In the genomic region with DNA sequence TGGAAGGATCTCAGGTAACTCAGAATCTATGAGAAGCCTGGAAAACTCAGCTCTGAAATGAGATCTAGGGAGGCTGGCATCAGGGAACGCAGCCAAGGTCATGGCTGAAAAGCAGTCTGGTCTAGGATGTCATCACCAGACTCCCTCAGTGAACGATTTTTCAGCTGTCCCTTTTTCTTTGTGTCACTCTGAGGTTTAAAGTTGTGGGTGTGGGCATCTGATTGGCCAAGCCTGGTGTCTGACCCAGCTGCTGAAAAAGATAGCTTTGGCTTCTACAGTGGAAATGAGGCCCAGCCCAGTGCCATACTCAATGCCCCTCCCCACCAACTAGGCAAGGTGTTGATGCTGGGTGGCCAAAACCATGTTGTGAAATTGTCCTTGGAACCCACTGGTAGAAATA, we compare ENCODE assay signal across 13 cellular contexts. TPM values are rescaled to one million over a fixed set of nuclear protein-coding genes. Genes with fewer than 3 reads are reported as not detected.
A peak's percentile ranks its signal among the peaks of the same experiment; 100 is the strongest.
DNase-seq lines count a peak whose midpoint lies in the region; ATAC-seq, FAIRE-seq and TF ChIP-seq lines count a peak whose summit lies in the region.
"Had no signal": no experiment of that assay in that cellular context is flagged by ENCODE, and none has a peak within 500 bp of the region (broad histone marks: within the 10 kb centered on the region; RNA-seq: fewer than 3 reads in every experiment).

No MANE protein-coding gene starts in this region.

- no peaks in the 10 kb centered on the region for H3K27me3 Mint-ChIP-seq in Caco-2 (ENCODE audit: insufficient read depth, unreplicated experiment)
- no peaks in the 10 kb centered on the region for H3K27me3 Mint-ChIP-seq in nephron progenitor cell (ENCODE audit: low read depth, poor library complexity)
- H3K27me3 Mint-ChIP-seq in type B pancreatic cell: no peaks in the 10 kb centered on the region
- H3K27me3 Mint-ChIP-seq: B cell; CD4-positive, CD25-positive, alpha-beta regulatory T cell had no signal

- H3K27ac ChIP-seq in A549: peak overlapping the region; percentile 2 to 40; a peak in 3 of 6 replicates
- H3K27ac ChIP-seq in adrenal gland: peak overlapping the region in 4 of 5 donors; percentile 24 to 62 (median 53)
- H3K27ac ChIP-seq: KMS-11 had no signal

- FAIRE-seq in A549 (lab: Jason Lieb, UNC): no peak

- TF ChIP-seq POLR2A in A549 (IDR thresholded peaks at IDR 0.05; ENCODE audit: low read length): no peak
- no peak for TF ChIP-seq POLR2A in adrenal gland (IDR thresholded peaks at IDR 0.05)

- H3K9me3 ChIP-seq in A549 (no peaks in the 10 kb centered on the region), Caco-2 (no peaks in the 10 kb centered on the region), adrenal gland (replicated peaks in 1 of 3) (no peaks in the 10 kb centered on the region)
- H3K9me3 ChIP-seq: MG63 had no signal

- H3K4me3 Mint-ChIP-seq in Caco-2 (ENCODE audit: unreplicated experiment) (no peak overlapping the region), nephron progenitor cell (no peak overlapping the region), type B pancreatic cell (no peak overlapping the region)
- H3K4me3 Mint-ChIP-seq: B cell; CD4-positive, CD25-positive, alpha-beta regulatory T cell had no signal

- no peaks in the 10 kb centered on the region for H3K27me3 ChIP-seq in Caco-2 (replicated peaks; ENCODE audit: control insufficient read depth, insufficient read depth, low read length)
- H3K27me3 ChIP-seq in adrenal gland: no peaks in the 10 kb centered on the region
- H3K27me3 ChIP-seq: MG63 had no signal

- TF ChIP-seq EP300 in A549 (IDR thresholded peaks at IDR 0.05): no peak

- peak overlapping the region; percentile 25 for H3K27ac Mint-ChIP-seq in Caco-2 (ENCODE audit: unreplicated experiment)
- H3K27ac Mint-ChIP-seq in nephron progenitor cell: peak overlapping the region; percentile 45
- H3K27ac Mint-ChIP-seq in type B pancreatic cell: no peak overlapping the region
- H3K27ac Mint-ChIP-seq: B cell; CD4-positive, CD25-positive, alpha-beta regulatory T cell had no signal

- CTCF ChIA-PET in A549 (lab: Yijun Ruan, JAX) (interaction anchor here (0.7 to 2.8 kb wide), 10 partner anchors 9 to 118 kb away, joined by 3 to 11 read pairs (median 4); a partner anchor contains a TSS), Caco-2 (lab: Charles Lee) (no interaction called here)

- H3K4me3 ChIP-seq in A549 (no peak overlapping the region), Caco-2 (ENCODE audit: low read depth, low read length) (no peak overlapping the region), adrenal gland (no peak overlapping the region)
- H3K4me3 ChIP-seq: MG63 had no signal

- WGBS in A549 (ENCODE audit: missing lambda C conversion rate): 84% methylated on average over 2 of the region's 2 CpGs
- 19 to 40% (median 36%) methylated on average over 2 of the region's 2 CpGs for WGBS in adrenal gland, 4 donors

- H3K9me3 Mint-ChIP-seq in Caco-2 (ENCODE audit: unreplicated experiment) (no peaks in the 10 kb centered on the region), nephron progenitor cell (peaks cover 4% of the 10 kb centered on the region), type B pancreatic cell (no peaks in the 10 kb centered on the region)
- H3K9me3 Mint-ChIP-seq: CD4-positive, CD25-positive, alpha-beta regulatory T cell had no signal

- TF ChIP-seq RAD21 in A549 (conservative IDR thresholded peaks at IDR 0.05 in 1 of 2, IDR thresholded peaks at IDR 0.05 in 1 of 2): no peak

- intact Hi-C loops in Caco-2 (cut with micrococcal nuclease; ENCODE audit: unreplicated experiment) (no loop called here), adrenal gland (cut with DNase I) (no loop called here)

- peaks cover 36% of the 10 kb centered on the region for H3K4me1 ChIP-seq in A549
- H3K4me1 ChIP-seq in Caco-2: peaks cover 13% of the 10 kb centered on the region
- peaks cover 11 to 13% of the 10 kb centered on the region in 2 donors for H3K4me1 ChIP-seq in adrenal gland (replicated peaks in 1 of 2)

- DNase-seq in A549 (ENCODE audit: low read depth in 1 of 2, low spot score in 1 of 2): no peak
- no peak for DNase-seq in Caco-2
- DNase-seq in adrenal gland: peak; percentile 63 to 85 (median 77)
- DNase-seq in nephron progenitor cell: no peak
- DNase-seq in central memory CD4-positive, alpha-beta T cell: no peak
- no peak for DNase-seq in NCI-H187 (lab: John Stamatoyannopoulos, UW)
- no peak for DNase-seq in type B pancreatic cell (ENCODE audit: extremely low spot score, unreplicated experiment)
- DNase-seq: CD4-positive, CD25-positive, alpha-beta regulatory T cell; GOT3; NCI-H1694 treated with DMSO at 0.1 percent for 48 hours had no signal

- TF ChIP-seq CTCF in A549 (IDR thresholded peaks at IDR 0.05) (no peak), Caco-2 (IDR thresholded peaks at IDR 0.05; ENCODE audit: insufficient read depth in 1 of 2, low read depth in 1 of 2, low read length in 1 of 2, severe bottlenecking in 1 of 2, unreplicated experiment in 1 of 2) (no peak), adrenal gland (IDR thresholded peaks at IDR 0.05) (no peak), nephron progenitor cell (IDR thresholded peaks at IDR 0.05) (no peak), type B pancreatic cell (conservative IDR thresholded peaks at IDR 0.05) (no peak)

- H3K36me3 ChIP-seq in Caco-2 (ENCODE audit: control insufficient read depth, insufficient read depth, low read length) (peaks cover 18% of the 10 kb centered on the region), adrenal gland (replicated peaks in 1 of 2) (peaks cover 0 to 15% of the 10 kb centered on the region in 2 donors)

- POLR2A ChIA-PET in A549 (lab: Yijun Ruan, JAX): no interaction called here
- POLR2A ChIA-PET in Caco-2 (lab: Charles Lee): interaction anchor here (0.8 to 1.2 kb wide), 2 partner anchors 9 to 17 kb away, joined by 3 read pairs; no protein-coding TSS in a partner anchor

- H3K36me3 Mint-ChIP-seq in Caco-2 (ENCODE audit: insufficient read depth, unreplicated experiment): peaks cover 90% of the 10 kb centered on the region
- H3K36me3 Mint-ChIP-seq in nephron progenitor cell (ENCODE audit: low read depth): peaks cover 51% of the 10 kb centered on the region
- peaks cover 20% of the 10 kb centered on the region for H3K36me3 Mint-ChIP-seq in type B pancreatic cell

- H3K4me1 Mint-ChIP-seq in Caco-2 (ENCODE audit: low read depth, unreplicated experiment) (peaks cover 14% of the 10 kb centered on the region), nephron progenitor cell (peaks cover 5% of the 10 kb centered on the region), type B pancreatic cell (ENCODE audit: unreplicated experiment) (no peaks in the 10 kb centered on the region)
- H3K4me1 Mint-ChIP-seq: B cell had no signal

- H3K4me2 ChIP-seq in A549: no peak overlapping the region
- H3K4me2 ChIP-seq: KMS-11 had no signal

- BruUV-seq in Caco-2 (replicated peaks; lab: Mats Ljungman, UMichigan): no TSS peak

- ATAC-seq in A549: no peak

TF ChIP-seq in A549, 52 proteins besides CTCF, POLR2A, EP300 and RAD21:
- TF ChIP-seq RNF2 (IDR thresholded peaks at IDR 0.05; ENCODE audit: borderline replicate concordance, low read depth): no peak
- TF ChIP-seq, protein P1, sequence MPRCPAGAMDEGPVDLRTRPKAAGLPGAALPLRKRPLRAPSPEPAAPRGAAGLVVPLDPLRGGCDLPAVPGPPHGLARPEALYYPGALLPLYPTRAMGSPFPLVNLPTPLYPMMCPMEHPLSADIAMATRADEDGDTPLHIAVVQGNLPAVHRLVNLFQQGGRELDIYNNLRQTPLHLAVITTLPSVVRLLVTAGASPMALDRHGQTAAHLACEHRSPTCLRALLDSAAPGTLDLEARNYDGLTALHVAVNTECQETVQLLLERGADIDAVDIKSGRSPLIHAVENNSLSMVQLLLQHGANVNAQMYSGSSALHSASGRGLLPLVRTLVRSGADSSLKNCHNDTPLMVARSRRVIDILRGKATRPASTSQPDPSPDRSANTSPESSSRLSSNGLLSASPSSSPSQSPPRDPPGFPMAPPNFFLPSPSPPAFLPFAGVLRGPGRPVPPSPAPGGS (IDR thresholded peaks at IDR 0.05): no peak
TF ChIP-seq in A549: peak in this region for 0.

RNA-seq across cellular contexts. Expression of a gene that starts 14.5 kb away (rescaled TPM):
- 2,571 and 3,468 TPM in 2 replicates for polyA plus RNA-seq in A549 (2011; rRNA removed)
- polyA plus RNA-seq in A549 (2012; cell fraction: cytosol; rRNA removed): 3,252 and 4,158 TPM in 2 replicates
- polyA plus RNA-seq in A549 (2012; cell fraction: nucleus; rRNA removed): 1,461 and 2,420 TPM in 2 replicates
- polyA plus RNA-seq in A549 (2017; fragmentation: RNase III; extraction: RNeasy Plus Mini Kit Qiagen cat#74134 plus additional on column Dnase treatment): 3,458 to 3,978 TPM (median 3,544 TPM) in 3 replicates
- polyA minus RNA-seq in A549 (2011; rRNA and poly(A)+ RNA removed): 1,439 and 1,839 TPM in 2 replicates
- 6,280 and 6,333 TPM in 2 replicates for total RNA-seq in Caco-2 (2022)
- 1,000 to 10,000 TPM in 7 of 8 donors, 100 to 1,000 TPM in 1; 776 to 1,829 (median 1,308) TPM for total RNA-seq in adrenal gland
- 1,000 to 10,000 TPM; 1,074 to 1,454 (median 1,425) TPM for polyA plus RNA-seq in adrenal gland
- 3,170 and 3,442 TPM in 2 replicates for total RNA-seq in type B pancreatic cell (ENCODE audit: low replicate concordance)

RNA-seq across cellular contexts. Expression of a gene that starts 19.1 kb away (rescaled TPM):
- polyA plus RNA-seq in A549 (2011; rRNA removed) (1.0 and 1.7 TPM in 2 replicates), A549 (2017; fragmentation: RNase III; extraction: RNeasy Plus Mini Kit Qiagen cat#74134 plus additional on column Dnase treatment) (0.56 to 0.72 TPM (median 0.69 TPM) in 3 replicates), adrenal gland (1 to 10 TPM in 2 of 3 donors, under 1 TPM in 1; 0.38 to 3.5 (median 1.4) TPM)
- 1.5 and 1.6 TPM in 2 replicates for polyA plus RNA-seq in A549 (2012; cell fraction: cytosol; rRNA removed)
- 2.8 and 3.3 TPM in 2 replicates for polyA plus RNA-seq in A549 (2012; cell fraction: nucleus; rRNA removed)
- 0.73 and 1.2 TPM in 2 replicates for polyA minus RNA-seq in A549 (2011; rRNA and poly(A)+ RNA removed)
- total RNA-seq in Caco-2 (2022) (46.0 and 51.4 TPM in 2 replicates), adrenal gland (1 to 10 TPM in 3 of 8 donors, under 1 TPM in 5; 0.25 to 2.0 (median 0.93) TPM), type B pancreatic cell (ENCODE audit: low replicate concordance) (0.67 and 1.6 TPM in 2 replicates)

Comparison
In these comparisons a context has a peak if more than half of its experiments do, and no peak if none do; other contexts are left out.
1. DNase-seq: peak in adrenal gland (7 of 7); none in A549 (0 of 2), Caco-2 (0 of 2), nephron progenitor cell (single experiment), central memory CD4-positive, alpha-beta T cell (single experiment), NCI-H187 (0 of 2) and type B pancreatic cell (single experiment).
2. RNA of a gene that starts 19.1 kb away (total RNA-seq): 46.0 to 51.4 TPM in Caco-2; 0.67 to 1.6 TPM in type B pancreatic cell and 0.25 to 2.0 TPM in adrenal gland; every median in the first group is over 10 times any median in the second.